ENCODE assay signal across 8 cellular contexts in genomic region chr17:10772425-10773380, GRCh38. TPM values are rescaled to one million over a fixed set of nuclear protein-coding genes. Genes with fewer than 3 reads are reported as not detected.
DNase-seq lines count a peak whose midpoint lies in the region; ATAC-seq, FAIRE-seq and TF ChIP-seq lines count a peak whose summit lies in the region.

No MANE protein-coding gene starts in this region.

- TF ChIP-seq RAD21 in K562 (CRISPR knock-in tag; conservative IDR thresholded peaks at IDR 0.05 in 1 of 2, IDR thresholded peaks at IDR 0.05 in 1 of 2) = peak in 1 of 2 experiments; percentile 42; a peak in 2 of 4 replicates

- no peaks in the 10 kb centered on the region for H4K20me1 ChIP-seq in OCI-LY3 (ENCODE audit: insufficient read depth, low read length)
- no peaks in the 10 kb centered on the region for H4K20me1 ChIP-seq in K562 (replicated peaks; ENCODE audit: control insufficient read depth, insufficient read depth, low read length)

- no peak for TF ChIP-seq POLR2A in K562 (conservative IDR thresholded peaks at IDR 0.05)

- no peak for TF ChIP-seq EP300 in K562 (IDR thresholded peaks at IDR 0.05; ENCODE audit: low read length)

- TF ChIP-seq CTCF in OCI-LY3 (IDR thresholded peaks at IDR 0.05; ENCODE audit: low read depth, low read length) (peak; percentile 66), K562 (IDR thresholded peaks at IDR 0.05 in 2 of 3, conservative IDR thresholded peaks at IDR 0.05 in 1 of 3; ENCODE audit: insufficient read depth in 2 of 3, low read depth in 1 of 3, low read length in 3 of 3) (peak; percentile 60 to 72 (median 62))

- H3K9me1 ChIP-seq in K562 (ENCODE audit: control insufficient read depth, insufficient read depth, low read length) = no peaks in the 10 kb centered on the region

- H3K27ac ChIP-seq in OCI-LY3 (ENCODE audit: low read length) (no peak overlapping the region), K562 (ENCODE audit: extremely low read depth, low read depth, low read length) (no peak overlapping the region)

- no peaks in the 10 kb centered on the region for H3K9me3 ChIP-seq in OCI-LY3 (ENCODE audit: insufficient read depth, low read length)
- H3K9me3 ChIP-seq in K562 (replicated peaks; ENCODE audit: control insufficient read depth, insufficient read depth, low read depth, low read length) = no peaks in the 10 kb centered on the region

- H2AFZ ChIP-seq in OCI-LY3 (ENCODE audit: low read depth, low read length) (no peak overlapping the region), K562 (ENCODE audit: low read depth, low read length) (no peak overlapping the region)

- in situ Hi-C loops in K562 (cut with MboI) = no loop called here

- POLR2A ChIA-PET in K562 (lab: Yijun Ruan, JAX) = interaction anchor here (1.1 kb wide), 1 partner anchor 19 kb away, joined by 3 read pairs; no protein-coding TSS in a partner anchor

- DNase-seq in activated CD4-positive, CD25-positive, alpha-beta regulatory T cell treated with anti-CD3 and anti-CD28 coated beads, Interleukin-2, amount 50 U/mL, for 72 hours = peak; percentile 59
- DNase-seq in K562 (ENCODE audit: extremely low read depth in 1 of 4, low spot score in 3 of 4) (peak; percentile 26 to 50 (median 44)), mucosa of gallbladder (ENCODE audit: low spot score) (peak; percentile 61), putamen (ENCODE audit: low spot score) (no peak)

- no peak overlapping the region for H3K4me2 ChIP-seq in OCI-LY3 (ENCODE audit: low read length)
- H3K4me2 ChIP-seq in K562 (ENCODE audit: insufficient read depth, low read length) = no peak overlapping the region

- 0% methylated on average over 9 of the region's 9 CpGs for WGBS in K562 (ENCODE audit: insufficient coverage, low coverage, missing lambda C conversion rate)

- H3K9ac ChIP-seq in OCI-LY3 (ENCODE audit: low read length) (no peak overlapping the region), K562 (ENCODE audit: insufficient read depth in 1 of 2, low read depth in 2 of 2, low read length in 2 of 2) (no peak overlapping the region)

- FAIRE-seq in K562 (lab: Jason Lieb, UNC) = peak; percentile 32

- intact Hi-C loops in K562 (cut with micrococcal nuclease) = no loop called here

- no peaks in the 10 kb centered on the region for H3K36me3 ChIP-seq in OCI-LY3 (replicated peaks; ENCODE audit: low read depth, low read length)
- no peaks in the 10 kb centered on the region for H3K36me3 ChIP-seq in K562 (ENCODE audit: control insufficient read depth, insufficient read depth, low read length)

- H3K4me1 ChIP-seq in OCI-LY3 (ENCODE audit: low read length) (peaks cover 6% of the 10 kb centered on the region), K562 (replicated peaks in 1 of 2; ENCODE audit: control insufficient read depth in 2 of 2, insufficient read depth in 2 of 2, low read length in 2 of 2) (no peaks in the 10 kb centered on the region)

- H3K4me3 ChIP-seq in OCI-LY3 (ENCODE audit: low read length) (no peak overlapping the region), K562 (no peak overlapping the region)

- ATAC-seq in activated CD4-positive, CD25-positive, alpha-beta regulatory T cell treated with anti-CD3 and anti-CD28 coated beads, Interleukin-2, amount 50 U/mL, for 24 hours = no peak
- no peak for ATAC-seq in K562
- ATAC-seq in GM18502 (IDR thresholded peaks at IDR 0.05; ENCODE audit: poor library complexity, unreplicated experiment) = no peak
- no peak for ATAC-seq in GM19324 (IDR thresholded peaks at IDR 0.05; ENCODE audit: low FRiP score, unreplicated experiment)

- CTCF ChIA-PET in K562 (lab: Yijun Ruan, JAX; ENCODE audit: low intra/inter-chr PET ratio) = no interaction called here

- H3K27me3 ChIP-seq in OCI-LY3 (ENCODE audit: low read depth, low read length) (no peaks in the 10 kb centered on the region), K562 (ENCODE audit: control insufficient read depth in 2 of 2, insufficient read depth in 2 of 2, low read length in 2 of 2) (no peaks in the 10 kb centered on the region)

- H3K79me2 ChIP-seq in OCI-LY3 (ENCODE audit: low read length) (no peaks in the 10 kb centered on the region), K562 (ENCODE audit: control insufficient read depth, insufficient read depth, low read length) (no peaks in the 10 kb centered on the region)

- BruUV-seq in K562 (replicated peaks; lab: Mats Ljungman, UMichigan) = no TSS peak

TF ChIP-seq in K562, 482 proteins besides CTCF, POLR2A, EP300 and RAD21:
- TF ChIP-seq PCBP2 (IDR thresholded peaks at IDR 0.05; ENCODE audit: low read depth, low read length, poor library complexity, severe bottlenecking) (no peak), HMGN3 (IDR thresholded peaks at IDR 0.05; ENCODE audit: borderline replicate concordance, extremely low read depth, insufficient read length, low read depth, low read length) (no peak), KDM1A (IDR thresholded peaks at IDR 0.05) (no peak), EHMT2 (IDR thresholded peaks at IDR 0.05) (no peak), MTA2 (IDR thresholded peaks at IDR 0.05; ENCODE audit: low read depth) (no peak), TAF7 (tag; IDR thresholded peaks at IDR 0.05) (no peak), ZNF589 (CRISPR knock-in tag; IDR thresholded peaks at IDR 0.05; ENCODE audit: low read depth) (no peak), MCM2 (IDR thresholded peaks at IDR 0.05; ENCODE audit: low read depth) (no peak), ZNF584 (CRISPR knock-in tag; IDR thresholded peaks at IDR 0.05; ENCODE audit: low read depth) (no peak), ZNF134 (CRISPR knock-in tag; conservative IDR thresholded peaks at IDR 0.05) (no peak)
- TF ChIP-seq, protein P1, sequence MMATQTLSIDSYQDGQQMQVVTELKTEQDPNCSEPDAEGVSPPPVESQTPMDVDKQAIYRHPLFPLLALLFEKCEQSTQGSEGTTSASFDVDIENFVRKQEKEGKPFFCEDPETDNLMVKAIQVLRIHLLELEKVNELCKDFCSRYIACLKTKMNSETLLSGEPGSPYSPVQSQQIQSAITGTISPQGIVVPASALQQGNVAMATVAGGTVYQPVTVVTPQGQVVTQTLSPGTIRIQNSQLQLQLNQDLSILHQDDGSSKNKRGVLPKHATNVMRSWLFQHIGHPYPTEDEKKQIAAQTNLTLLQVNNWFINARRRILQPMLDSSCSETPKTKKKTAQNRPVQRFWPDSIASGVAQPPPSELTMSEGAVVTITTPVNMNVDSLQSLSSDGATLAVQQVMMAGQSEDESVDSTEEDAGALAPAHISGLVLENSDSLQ (IDR thresholded peaks at IDR 0.05) = no peak
TF ChIP-seq in K562: peak in this region for 0.

RNA-seq across cellular contexts. Expression of gene TMEM238L, which starts 31.2 kb away (rescaled TPM):
- total RNA-seq in K562 (2011; cell fraction: chromatin; rRNA removed; ENCODE audit: low replicate concordance) = not detected in 2 replicates
- total RNA-seq in K562 (2011; cell fraction: nucleolus; rRNA removed) = not detected in 2 replicates
- total RNA-seq in K562 (2011; cell fraction: nucleoplasm; rRNA removed) = not detected in 2 replicates
- total RNA-seq in K562 (2014; rRNA removed) (not detected in 2 replicates), K562 (2014; rRNA removed; fragmentation: Illumina TruSeq; extraction: Trizol) (not detected in 2 replicates), K562 (2015; rRNA removed; fragmentation: Illumina TruSeq; extraction: Trizol) (not detected in 2 replicates), K562 (2021) (not detected in 2 replicates), mucosa of gallbladder (7.5 TPM)
- polyA plus RNA-seq in K562 (2011; rRNA removed) (not detected in 2 replicates), K562 (2014; fragmentation: Illumina TruSeq; extraction: Trizol) (not detected in 2 replicates), K562 (2014; fragmentation: Nextera tagmentation; extraction: Ambion mirVana) (not detected), K562 (2014; rRNA removed) (not detected in 2 replicates)
- not detected in 2 replicates for polyA plus RNA-seq in K562 (2011; cell fraction: cytosol; rRNA removed)
- polyA plus RNA-seq in K562 (2011; cell fraction: nucleus; rRNA removed) = not detected in 2 replicates
- not detected in 2 replicates for polyA plus RNA-seq in K562 (2012)
- polyA minus RNA-seq in K562 (2011; rRNA and poly(A)+ RNA removed) = not detected in 2 replicates
- polyA minus RNA-seq in K562 (2011; cell fraction: cytosol; rRNA and poly(A)+ RNA removed) = not detected in 2 replicates
- not detected in 2 replicates for polyA minus RNA-seq in K562 (2011; cell fraction: nucleus; rRNA and poly(A)+ RNA removed)

RNA-seq across cellular contexts. Expression of gene TMEM220, which starts 42.9 kb away (rescaled TPM):
- not detected in 2 replicates for total RNA-seq in K562 (2011; cell fraction: chromatin; rRNA removed; ENCODE audit: low replicate concordance)
- not detected in 2 replicates for total RNA-seq in K562 (2011; cell fraction: nucleolus; rRNA removed)
- not detected in 2 replicates for total RNA-seq in K562 (2011; cell fraction: nucleoplasm; rRNA removed)
- total RNA-seq in K562 (2014; rRNA removed) = not detected in 2 replicates
- total RNA-seq in K562 (2014; rRNA removed; fragmentation: Illumina TruSeq; extraction: Trizol) = not detected in 2 replicates
- not detected in 2 replicates for total RNA-seq in K562 (2015; rRNA removed; fragmentation: Illumina TruSeq; extraction: Trizol)
- not detected in 2 replicates for total RNA-seq in K562 (2021)
- polyA plus RNA-seq in K562 (2011; rRNA removed) = not detected in 2 replicates
- not detected in 2 replicates for polyA plus RNA-seq in K562 (2011; cell fraction: cytosol; rRNA removed)
- not detected in 2 replicates for polyA plus RNA-seq in K562 (2011; cell fraction: nucleus; rRNA removed)
- 0.03 and 0.25 TPM in 2 replicates for polyA plus RNA-seq in K562 (2012)
- polyA plus RNA-seq in K562 (2014; fragmentation: Illumina TruSeq; extraction: Trizol) = not detected in 2 replicates
- polyA plus RNA-seq in K562 (2014; fragmentation: Nextera tagmentation; extraction: Ambion mirVana) = not detected
- polyA plus RNA-seq in K562 (2014; rRNA removed) = not detected in 2 replicates
- not detected in 2 replicates for polyA minus RNA-seq in K562 (2011; rRNA and poly(A)+ RNA removed)
- not detected in 2 replicates for polyA minus RNA-seq in K562 (2011; cell fraction: cytosol; rRNA and poly(A)+ RNA removed)
- polyA minus RNA-seq in K562 (2011; cell fraction: nucleus; rRNA and poly(A)+ RNA removed) = not detected in 2 replicates
- 17.7 TPM for total RNA-seq in mucosa of gallbladder

Comparison
In these comparisons a context has a peak if more than half of its experiments do, and no peak if none do; other contexts are left out.
1. RNA of gene TMEM220, which starts 42.9 kb away (total RNA-seq): 17.7 TPM in mucosa of gallbladder (single experiment); not detected in K562; every median in the first group is over 10 times any median in the second.